Comparison of ENCODE assay signal across 11 cellular contexts in genomic region chr1:68495532-68495931, GRCh38. TPM values are rescaled to one million over a fixed set of nuclear protein-coding genes. Genes with fewer than 3 reads are reported as not detected.
DNase-seq lines count a peak whose midpoint lies in the region; ATAC-seq lines count a peak whose summit lies in the region.
"Had no signal": no experiment of that assay in that cellular context is flagged by ENCODE, and none has a peak within 500 bp of the region (broad histone marks: within the 10 kb centered on the region; RNA-seq: fewer than 3 reads in every experiment).

No MANE protein-coding gene starts in this region.

- H3K36me3 ChIP-seq in skeletal muscle satellite cell (ENCODE audit: insufficient read depth, low read length), result peaks cover 5% of the 10 kb centered on the region

- no peak for ATAC-seq in activated T-cell treated with anti-CD3 and anti-CD28 coated beads, Interleukin-2, amount 50 U/mL, for 4 hours
- ATAC-seq in central memory CD8-positive, alpha-beta T cell (replicated peaks; ENCODE audit: extremely low read depth, poor library complexity, severe bottlenecking), result no peak
- ATAC-seq in HG02970 (IDR thresholded peaks at IDR 0.05; ENCODE audit: low FRiP score, unreplicated experiment) (no peak), GM18517 (IDR thresholded peaks at IDR 0.05; ENCODE audit: unreplicated experiment) (no peak)

- H3K9me3 Mint-ChIP-seq in activated T-cell treated with anti-CD3 and anti-CD28 coated beads, Interleukin-2, amount 50 U/mL, for 4 hours, result no peaks in the 10 kb centered on the region
- H3K9me3 Mint-ChIP-seq in central memory CD8-positive, alpha-beta T cell, result no peaks in the 10 kb centered on the region

- peaks cover 11% of the 10 kb centered on the region for H3K4me1 ChIP-seq in skeletal muscle satellite cell (ENCODE audit: control insufficient read depth, insufficient read depth, low read length)

- H3K4me3 ChIP-seq in skeletal muscle satellite cell (ENCODE audit: low read length), result peak overlapping the region; percentile 93

- peaks cover 20% of the 10 kb centered on the region for H3K4me1 Mint-ChIP-seq in activated T-cell treated with anti-CD3 and anti-CD28 coated beads, Interleukin-2, amount 50 U/mL, for 4 hours (ENCODE audit: low read depth)
- H3K4me1 Mint-ChIP-seq in central memory CD8-positive, alpha-beta T cell, result peaks cover 44% of the 10 kb centered on the region

- H3K27me3 Mint-ChIP-seq in activated T-cell treated with anti-CD3 and anti-CD28 coated beads, Interleukin-2, amount 50 U/mL, for 4 hours (ENCODE audit: low read depth), result peaks cover 12% of the 10 kb centered on the region
- no peaks in the 10 kb centered on the region for H3K27me3 Mint-ChIP-seq in central memory CD8-positive, alpha-beta T cell

- no peaks in the 10 kb centered on the region for H3K9me3 ChIP-seq in skeletal muscle satellite cell (replicated peaks; ENCODE audit: low read length)

- H3K4me2 ChIP-seq in skeletal muscle satellite cell (ENCODE audit: low read length), result peak overlapping the region; percentile 86

- peak overlapping the region; percentile 89 for H3K9ac ChIP-seq in skeletal muscle satellite cell (ENCODE audit: low read depth, low read length)

- H3K27ac Mint-ChIP-seq in central memory CD8-positive, alpha-beta T cell (ENCODE audit: low read depth), result no peak overlapping the region

- H3K4me3 Mint-ChIP-seq in activated T-cell treated with anti-CD3 and anti-CD28 coated beads, Interleukin-2, amount 50 U/mL, for 4 hours, result peak overlapping the region; percentile 81
- peak overlapping the region; percentile 82 for H3K4me3 Mint-ChIP-seq in central memory CD8-positive, alpha-beta T cell

- no peaks in the 10 kb centered on the region for H3K27me3 ChIP-seq in skeletal muscle satellite cell (ENCODE audit: control insufficient read depth, insufficient read depth, low read length)

- no peak for DNase-seq in activated T-cell treated with anti-CD3 and anti-CD28 coated beads, Interleukin-2, amount 50 U/mL, for 4 hours
- DNase-seq in activated T-cell treated with anti-CD3 and anti-CD28 coated beads, Interleukin-2, amount 50 U/mL, for 48 hours, result no peak
- DNase-seq in NCI-H345 treated with DMSO at 0.1 percent for 48 hours (lab: John Stamatoyannopoulos, UW; ENCODE audit: unreplicated experiment), result peak; percentile 25
- DNase-seq in central memory CD8-positive, alpha-beta T cell (ENCODE audit: low spot score in 2 of 2), result no peak
- DNase-seq in COR-L47 (lab: John Stamatoyannopoulos, UW), result no peak
- DNase-seq: activated effector memory CD4-positive, alpha-beta T cell treated with anti-CD3 and anti-CD28 coated beads, Interleukin-2, amount 50 U/mL, for 16 hours had no signal

- H3K36me3 Mint-ChIP-seq in activated T-cell treated with anti-CD3 and anti-CD28 coated beads, Interleukin-2, amount 50 U/mL, for 4 hours (ENCODE audit: insufficient read depth), result no peaks in the 10 kb centered on the region
- peaks cover 4% of the 10 kb centered on the region for H3K36me3 Mint-ChIP-seq in central memory CD8-positive, alpha-beta T cell (ENCODE audit: insufficient read depth)

RNA-seq across cellular contexts. Expression of gene DEPDC1, which starts 1.4 kb away (rescaled TPM):
- under 1 TPM; 0.20 to 0.49 (median 0.45) TPM for total RNA-seq in activated T-cell treated with anti-CD3 and anti-CD28 coated beads, Interleukin-2, amount 50 U/mL, for 4 hours
- 25.1 and 30.6 TPM in 2 replicates for total RNA-seq in skeletal muscle satellite cell (2012; rRNA removed)

RNA-seq across cellular contexts. Expression of gene RPE65, which starts 45.8 kb away (rescaled TPM):
- not detected for total RNA-seq in activated T-cell treated with anti-CD3 and anti-CD28 coated beads, Interleukin-2, amount 50 U/mL, for 4 hours
- not detected in 2 replicates for total RNA-seq in skeletal muscle satellite cell (2012; rRNA removed)
- total RNA-seq: LHCN-M2, subcutaneous adipose tissue had no signal
